Comparison of ENCODE assay signal across 15 cellular contexts in genomic region chr3:113219605-113220300, GRCh38. TPM values are rescaled to one million over a fixed set of nuclear protein-coding genes. Genes with fewer than 3 reads are reported as not detected.
"Had no signal": no experiment of that assay in that cellular context is flagged by ENCODE, and none has a peak within 500 bp of the region (broad histone marks: within the 10 kb centered on the region; RNA-seq: fewer than 3 reads in every experiment).

No MANE protein-coding gene starts in this region.

- H3K27ac ChIP-seq: colonic mucosa had no signal

- H3K27me3 ChIP-seq: colonic mucosa had no signal

- H3K4me1 ChIP-seq: colonic mucosa had no signal

- DNase-seq: activated CD4-positive, alpha-beta memory T cell treated with anti-CD3 and anti-CD28 coated beads for 36 hours; activated CD4-positive, alpha-beta T cell treated with anti-CD3 and anti-CD28 coated beads for 4 hours; activated T-cell treated with anti-CD3 and anti-CD28 coated beads for 4 hours; amniotic stem cell; colonic mucosa; naive thymus-derived CD4-positive, alpha-beta T cell; nucleus accumbens; stimulated activated CD4-positive, alpha-beta T cell treated with anti-CD3 and anti-CD28 coated beads, Interleukin-12 subunit alpha, Interleukin-12 subunit beta, amount 100 ng/mL, for 4 hours; stimulated activated CD4-positive, alpha-beta T cell treated with anti-CD3 and anti-CD28 coated beads, Interleukin-1b, Interleukin-23, amount 100 ng/mL, for 48 hours; stimulated activated CD8-positive, alpha-beta memory T cell treated with anti-CD3 and anti-CD28 coated beads, Interleukin-4, amount 100 ng/mL, for 48 hours; stimulated activated naive CD4-positive, alpha-beta T cell; transverse colon had no signal

- H3K4me3 ChIP-seq: colonic mucosa, lung, transverse colon had no signal

- ATAC-seq: naive thymus-derived CD4-positive, alpha-beta T cell; WTC11 had no signal

- H3K36me3 ChIP-seq: colonic mucosa, transverse colon had no signal

- H3K9me3 ChIP-seq: colonic mucosa, transverse colon had no signal

RNA-seq across cellular contexts. Expression of gene BOC, which starts 8.4 kb away (rescaled TPM):
- total RNA-seq: activated CD4-positive, alpha-beta memory T cell treated with anti-CD3 and anti-CD28 coated beads for 36 hours; mononuclear cell had no signal
- polyA plus RNA-seq: naive thymus-derived CD4-positive, alpha-beta T cell had no signal
